In the genomic region with DNA sequence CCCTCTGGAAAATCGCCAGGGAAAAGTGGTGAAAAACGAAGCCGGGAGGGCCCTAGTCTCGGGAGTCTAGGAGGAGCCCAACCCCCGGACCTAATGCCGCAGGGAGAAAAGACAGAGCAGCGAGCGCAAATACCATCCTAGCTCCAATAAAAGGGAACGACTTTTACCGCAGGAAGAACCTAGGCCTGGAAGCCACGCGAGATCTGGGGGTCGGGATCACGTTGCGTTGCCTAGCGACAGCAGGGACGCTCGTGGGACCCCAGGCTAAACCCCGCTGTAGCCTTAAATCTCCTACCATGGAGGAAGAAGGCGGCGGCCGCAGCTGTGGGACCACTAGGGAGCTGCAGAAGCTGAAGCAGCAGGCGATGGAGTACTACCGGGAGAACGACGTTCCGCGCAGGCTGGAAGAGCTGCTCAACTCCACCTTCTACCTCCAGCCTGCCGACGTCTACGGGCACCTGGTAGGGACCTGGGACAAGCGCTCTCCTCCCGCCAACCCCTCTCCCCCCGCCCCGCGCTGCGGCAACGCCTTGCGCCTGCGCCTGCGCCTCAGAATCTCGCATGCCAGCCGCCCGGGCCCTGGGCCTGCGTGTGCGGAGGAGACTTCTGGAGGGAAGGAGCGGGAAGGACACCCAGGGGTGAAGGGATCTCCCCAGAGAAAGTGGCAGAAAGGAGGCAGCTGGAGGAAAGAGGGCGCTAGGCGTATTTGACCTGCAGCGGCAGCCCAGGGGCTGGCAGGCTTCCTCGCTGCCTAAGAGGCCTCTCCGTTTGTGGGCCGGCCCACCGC, we compare ENCODE assay signal across 8 cellular contexts. TPM values are rescaled to one million over a fixed set of nuclear protein-coding genes. Genes with fewer than 3 reads are reported as not detected.
DNase-seq lines count a peak whose midpoint lies in the region; ATAC-seq, FAIRE-seq and TF ChIP-seq lines count a peak whose summit lies in the region.

A gene with protein sequence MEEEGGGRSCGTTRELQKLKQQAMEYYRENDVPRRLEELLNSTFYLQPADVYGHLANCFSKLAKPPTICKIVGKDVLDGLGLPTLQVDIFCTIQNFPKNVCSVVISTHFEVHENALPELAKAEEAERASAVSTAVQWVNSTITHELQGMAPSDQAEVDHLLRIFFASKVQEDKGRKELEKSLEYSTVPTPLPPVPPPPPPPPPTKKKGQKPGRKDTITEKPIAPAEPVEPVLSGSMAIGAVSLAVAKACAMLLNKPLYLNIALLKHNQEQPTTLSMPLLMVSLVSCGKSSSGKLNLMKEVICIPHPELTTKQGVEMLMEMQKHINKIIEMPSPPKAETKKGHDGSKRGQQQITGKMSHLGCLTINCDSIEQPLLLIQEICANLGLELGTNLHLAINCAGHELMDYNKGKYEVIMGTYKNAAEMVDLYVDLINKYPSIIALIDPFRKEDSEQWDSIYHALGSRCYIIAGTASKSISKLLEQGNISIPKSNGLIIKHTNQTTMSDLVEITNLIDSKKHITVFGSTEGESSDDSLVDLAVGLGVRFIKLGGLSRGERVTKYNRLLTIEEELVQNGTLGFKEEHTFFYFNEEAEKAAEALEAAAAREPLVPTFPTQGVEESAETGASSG (plus strand): TSS at position 229 of the 787 bp plus-strand sequence. CDS start 68 bp downstream, at position 297.

- H3K4me2 ChIP-seq in keratinocyte (ENCODE audit: control insufficient read depth, extremely low read depth, insufficient read depth, low read depth, low read length) (peak within 1 kb of the TSS; percentile 87), smooth muscle cell (peak within 1 kb of the TSS; percentile 94)

- dilution Hi-C loops in keratinocyte (cut with MboI; ENCODE audit: extremely low pct_ligation_motif_present, low sequenced_read_pairs) = no loop called here

- no peaks in the 10 kb centered on the region for H3K9me1 ChIP-seq in keratinocyte (ENCODE audit: control insufficient read depth, extremely low read depth, insufficient read depth, low read length)

- H3K4me3 ChIP-seq in keratinocyte (ENCODE audit: control insufficient read depth in 2 of 3, extremely low read depth in 1 of 3, insufficient read depth in 2 of 3, low read depth in 1 of 3, low read length in 3 of 3) = peak within 1 kb of the TSS; percentile 69 to 81 (median 78)
- H3K4me3 ChIP-seq in smooth muscle cell = peak within 1 kb of the TSS; percentile 58

- H3K9me3 ChIP-seq in keratinocyte (ENCODE audit: control insufficient read depth, low read depth, low read length) (no peaks in the 10 kb centered on the region), smooth muscle cell (replicated peaks; ENCODE audit: low read depth) (no peaks in the 10 kb centered on the region)

- peak; percentile 61 for ATAC-seq in GM21390 (IDR thresholded peaks at IDR 0.05; ENCODE audit: unreplicated experiment)

- H2AFZ ChIP-seq in keratinocyte (ENCODE audit: control insufficient read depth, low read length) = peak within 1 kb of the TSS; percentile 98
- peak within 1 kb of the TSS; percentile 96 for H2AFZ ChIP-seq in smooth muscle cell (ENCODE audit: low read depth)

- H3K27ac ChIP-seq in RWPE1 (peak within 1 kb of the TSS; percentile 79), keratinocyte (ENCODE audit: control insufficient read depth, insufficient read depth, low read length) (peak within 1 kb of the TSS; percentile 29), smooth muscle cell (ENCODE audit: low read depth) (peak within 1 kb of the TSS; percentile 32)

- CTCF ChIA-PET in RWPE1 (lab: Yijun Ruan, JAX) = interaction anchor here (0.6 to 1.2 kb wide), 6 partner anchors 61 to 326 kb away, joined by 3 to 4 read pairs (median 3); no protein-coding TSS in a partner anchor

- H3K27me3 ChIP-seq in keratinocyte (ENCODE audit: control insufficient read depth, extremely low read depth, insufficient read depth, low read length) = no peaks in the 10 kb centered on the region
- H3K27me3 ChIP-seq in smooth muscle cell (ENCODE audit: low read depth) = no peaks in the 10 kb centered on the region

- 4% methylated on average over 52 of the region's 54 CpGs for WGBS in smooth muscle cell (ENCODE audit: low lambda C conversion rate)

- no peaks in the 10 kb centered on the region for H4K20me1 ChIP-seq in keratinocyte (ENCODE audit: control insufficient read depth, extremely low read depth, insufficient read depth, low read length)
- H4K20me1 ChIP-seq in smooth muscle cell (ENCODE audit: low read depth) = no peaks in the 10 kb centered on the region

- POLR2A ChIA-PET in RWPE1 (lab: Yijun Ruan, JAX; ENCODE audit: low non-redundant PET) = interaction anchor here (0.7 to 1.1 kb wide), 2 partner anchors 43 to 156 kb away, joined by 3 to 8 read pairs; partner anchors contain the start of gene SHTN1

- H3K9ac ChIP-seq in keratinocyte (ENCODE audit: control insufficient read depth, extremely low read depth, insufficient read depth, low read length) (peak within 1 kb of the TSS; percentile 69), smooth muscle cell (ENCODE audit: low read depth) (peak within 1 kb of the TSS; percentile 79)

- H3F3A ChIP-seq in smooth muscle cell (ENCODE audit: low read depth) = no peaks in the 10 kb centered on the region

- TF ChIP-seq CTCF in RWPE1 (conservative IDR thresholded peaks at IDR 0.05; ENCODE audit: low read depth) (no peak), keratinocyte (optimal IDR thresholded peaks at IDR 0.05 in 1 of 3, IDR thresholded peaks at IDR 0.05 in 1 of 3, conservative IDR thresholded peaks at IDR 0.05 in 1 of 3; ENCODE audit: extremely low read depth in 1 of 3, insufficient read depth in 2 of 3, low read length in 3 of 3) (no peak), smooth muscle cell (IDR thresholded peaks at IDR 0.05; ENCODE audit: borderline replicate concordance, insufficient read depth, poor library complexity, severe bottlenecking) (no peak)

- H3K4me1 ChIP-seq in keratinocyte (ENCODE audit: control insufficient read depth, extremely low read depth, insufficient read depth, low read length) (peaks cover 15% of the 10 kb centered on the region), smooth muscle cell (ENCODE audit: low read depth) (peaks cover 7% of the 10 kb centered on the region)

- H3K36me3 ChIP-seq in keratinocyte (ENCODE audit: control insufficient read depth in 2 of 2, extremely low read depth in 1 of 2, insufficient read depth in 2 of 2, low read length in 2 of 2) = no peaks in the 10 kb centered on the region
- H3K36me3 ChIP-seq in smooth muscle cell (ENCODE audit: low read depth) = no peaks in the 10 kb centered on the region

- DNase-seq in EH (ENCODE audit: low read depth) = peak; percentile 87
- peak; percentile 37 for DNase-seq in HT1080 (ENCODE audit: low read depth)
- peak; percentile 91 for DNase-seq in RWPE1 (ENCODE audit: low spot score)
- DNase-seq in cerebellum (ENCODE audit: low spot score) = peak; percentile 91
- DNase-seq in keratinocyte (ENCODE audit: low read depth, low spot score) = peak; percentile 19
- peak; percentile 83 for DNase-seq in smooth muscle cell (lab: John Stamatoyannopoulos, UW; ENCODE audit: unreplicated experiment)
- no peak for DNase-seq in HUDEP-2 (lab: John Stamatoyannopoulos, UW; ENCODE audit: unreplicated experiment in 76 of 76)

- peak; percentile 87 for FAIRE-seq in keratinocyte (lab: Jason Lieb, UNC)

- H3K79me2 ChIP-seq in keratinocyte (ENCODE audit: control insufficient read depth, insufficient read depth, low read length) = no peaks in the 10 kb centered on the region
- H3K79me2 ChIP-seq in smooth muscle cell (ENCODE audit: low read depth) = no peaks in the 10 kb centered on the region

RNA-seq across cellular contexts. Expression of the gene that starts here (rescaled TPM):
- not detected in 2 replicates for total RNA-seq in HT1080 (2014; rRNA removed; shearing (Covaris generic))
- 0.06 TPM in 1 of 2 replicates, not detected in the other for polyA plus RNA-seq in HT1080 (2015; cell fraction: cytosol; rRNA removed)
- polyA plus RNA-seq in HT1080 (2015; cell fraction: nucleus; rRNA removed) = not detected in 2 replicates
- total RNA-seq in cerebellum (1.3 TPM), smooth muscle cell (0.54 and 0.67 TPM in 2 replicates)
- polyA plus RNA-seq in keratinocyte (0.17 to 0.35 TPM (median 0.25 TPM) in 3 replicates), smooth muscle cell (1.1 and 1.3 TPM in 2 replicates)
- not detected for polyA plus RNA-seq in keratinocyte (2011; ENCODE audit: low read depth)
- polyA plus RNA-seq in keratinocyte (2011; cell fraction: cytosol; rRNA removed) = 0.24 and 0.25 TPM in 2 replicates
- 0.43 and 0.72 TPM in 2 replicates for polyA plus RNA-seq in keratinocyte (2011; cell fraction: nucleus; rRNA removed)
- polyA plus RNA-seq in keratinocyte (2012; ENCODE audit: low replicate concordance) = 0.10 TPM in 1 of 2 replicates, not detected in the other
- not detected in 3 replicates for polyA minus RNA-seq in keratinocyte
- not detected for polyA minus RNA-seq in keratinocyte (2011; cell fraction: cytosol; rRNA and poly(A)+ RNA removed)
- not detected in 2 replicates for polyA minus RNA-seq in keratinocyte (2011; cell fraction: nucleus; rRNA and poly(A)+ RNA removed)

Comparison
In these comparisons a context has a peak if more than half of its experiments do, and no peak if none do; other contexts are left out.
1. Peak in DNase-seq in HT1080; RNA of the gene not detected or under 1 TPM.
2. Peak in DNase-seq, H3K4me3 ChIP-seq, H3K27ac ChIP-seq, H3K9ac ChIP-seq and H3K4me2 ChIP-seq in keratinocyte; RNA of the gene not detected or under 1 TPM.
3. DNase-seq: peak in EH (single experiment), RWPE1 (single experiment), cerebellum (single experiment) and smooth muscle cell (single experiment); none in HUDEP-2 (0 of 76).
4. H3K27ac ChIP-seq: peak in every context shown above with its lines; median percentile 79 in RWPE1; 32 in smooth muscle cell; 29 in keratinocyte.